ENCODE assay signal across 10 cellular contexts in genomic region chr15:49225572-49226281, GRCh38. TPM values are rescaled to one million over a fixed set of nuclear protein-coding genes. Genes with fewer than 3 reads are reported as not detected.
DNase-seq lines count a peak whose midpoint lies in the region; ATAC-seq and TF ChIP-seq lines count a peak whose summit lies in the region.
"Had no signal": no experiment of that assay in that cellular context is flagged by ENCODE, and none has a peak within 500 bp of the region (broad histone marks: within the 10 kb centered on the region; RNA-seq: fewer than 3 reads in every experiment).

No MANE protein-coding gene starts in this region.

- H3K27me3 Mint-ChIP-seq in glutamatergic neuron (ENCODE audit: unreplicated experiment): no peaks in the 10 kb centered on the region

- TF ChIP-seq CTCF in SK-N-SH (IDR thresholded peaks at IDR 0.05): peak; percentile 21; the same call in 1 of the 2 replicates
- peak; percentile 17 for TF ChIP-seq CTCF in glutamatergic neuron (IDR thresholded peaks at IDR 0.05; ENCODE audit: partially characterized antibody, unreplicated experiment)
- no peak for TF ChIP-seq CTCF in upper lobe of right lung (IDR thresholded peaks at IDR 0.05)
- no peak for TF ChIP-seq CTCF in RWPE1 (conservative IDR thresholded peaks at IDR 0.05; ENCODE audit: low read depth)

- no peak overlapping the region for H3K27ac Mint-ChIP-seq in glutamatergic neuron (ENCODE audit: unreplicated experiment)

- H3K4me1 ChIP-seq in SK-N-SH (ENCODE audit: control insufficient read depth in 1 of 2, insufficient read depth in 2 of 2, low read depth in 1 of 2, low read length in 1 of 2) (peaks cover 0 to 4% of the 10 kb centered on the region in 2 experiments; a peak in 1 of 4 replicates), upper lobe of right lung (no peaks in the 10 kb centered on the region)

- WGBS in SK-N-SH (ENCODE audit: low lambda C conversion rate): 95% methylated on average over 2 of the region's 3 CpGs

- DNase-seq in left cardiac atrium (no peak), Right ventricle myocardium superior (no peak), SK-N-SH (peak; percentile 14), glutamatergic neuron (peak; percentile 62), upper lobe of right lung (no peak), RWPE1 (ENCODE audit: low spot score) (no peak)
- DNase-seq: NCI-H1417 treated with DMSO at 0.1 percent for 48 hours had no signal

- H4K20me1 ChIP-seq in SK-N-SH (ENCODE audit: insufficient read depth): no peaks in the 10 kb centered on the region

- no peaks in the 10 kb centered on the region for H3F3A ChIP-seq in SK-N-SH (replicated peaks; ENCODE audit: insufficient read depth)

- H3K79me2 ChIP-seq in SK-N-SH (ENCODE audit: insufficient read depth): 0 out of 2 replicates have a peak, but pooled peaks cover 7% of the 10 kb centered on the region

- H3K9me3 ChIP-seq in SK-N-SH (peaks cover 5% of the 10 kb centered on the region; the same call in 1 of the 2 replicates), upper lobe of right lung (peaks cover 7% of the 10 kb centered on the region)

- H3K9me2 ChIP-seq in SK-N-SH: no peaks in the 10 kb centered on the region

- H3K27ac ChIP-seq in SK-N-SH (ENCODE audit: low read depth in 2 of 2, low read length in 1 of 2) (no peak overlapping the region), upper lobe of right lung (no peak overlapping the region), RWPE1 (no peak overlapping the region)
- H3K27ac ChIP-seq: epithelial cell of prostate had no signal

- H3K4me2 ChIP-seq in SK-N-SH: no peak overlapping the region

- TF ChIP-seq RAD21 in SK-N-SH (IDR thresholded peaks at IDR 0.05; ENCODE audit: low read length): peak; percentile 60

- no peak overlapping the region; a peak in 1 of 4 replicates for H3K4me3 ChIP-seq in SK-N-SH (ENCODE audit: low read depth in 2 of 2, low read length in 1 of 2)
- no peak overlapping the region for H3K4me3 ChIP-seq in upper lobe of right lung

- H3K27me3 ChIP-seq in SK-N-SH (ENCODE audit: insufficient read depth) (no peaks in the 10 kb centered on the region), upper lobe of right lung (no peaks in the 10 kb centered on the region)

- POLR2A ChIA-PET in SK-N-SH (lab: Yijun Ruan, JAX) (interaction anchor here (0.7 kb wide), 1 partner anchor 252 kb away, joined by 4 read pairs; no protein-coding TSS in a partner anchor), RWPE1 (lab: Yijun Ruan, JAX; ENCODE audit: low non-redundant PET) (no interaction called here)

- no peak overlapping the region for H2AFZ ChIP-seq in SK-N-SH (ENCODE audit: low read depth)

- H3K36me3 ChIP-seq in SK-N-SH (replicated peaks in 1 of 2; ENCODE audit: control insufficient read depth in 1 of 2, insufficient read depth in 2 of 2, low read length in 1 of 2): peaks cover 0 to 22% of the 10 kb centered on the region in 2 experiments
- no peaks in the 10 kb centered on the region for H3K36me3 ChIP-seq in upper lobe of right lung

- no peak overlapping the region for H3K9ac ChIP-seq in SK-N-SH

- no peaks in the 10 kb centered on the region for H3K4me1 Mint-ChIP-seq in glutamatergic neuron (ENCODE audit: low read depth, unreplicated experiment)

- no peak overlapping the region for H3K4me3 Mint-ChIP-seq in glutamatergic neuron (ENCODE audit: unreplicated experiment)

- peaks cover 11% of the 10 kb centered on the region for H3K36me3 Mint-ChIP-seq in glutamatergic neuron (ENCODE audit: unreplicated experiment)

- no peak for TF ChIP-seq EP300 in SK-N-SH (IDR thresholded peaks at IDR 0.05; ENCODE audit: borderline replicate concordance in 1 of 2, low read depth in 1 of 2, low read length in 1 of 2)

- peaks cover 11% of the 10 kb centered on the region for H3K9me3 Mint-ChIP-seq in glutamatergic neuron (ENCODE audit: unreplicated experiment)

- ATAC-seq in left cardiac atrium: peak; percentile 25 to 57
- no peak for ATAC-seq in Right ventricle myocardium superior (ENCODE audit: poor library complexity)
- ATAC-seq in upper lobe of right lung: peak; percentile 41
- no peak for ATAC-seq in GM21576 (IDR thresholded peaks at IDR 0.05; ENCODE audit: unreplicated experiment)
- ATAC-seq in GM18858 (IDR thresholded peaks at IDR 0.05; ENCODE audit: unreplicated experiment): no peak

- intact Hi-C loops in left cardiac atrium (cut with DNase I) (no loop called here), Right ventricle myocardium superior (cut with DNase I) (no loop called here), upper lobe of right lung (cut with DNase I) (no loop called here)

- CTCF ChIA-PET in SK-N-SH (lab: Yijun Ruan, JAX): interaction anchor here (6.0 kb wide), 1 partner anchor 10 kb away, joined by 29 read pairs; no protein-coding TSS in a partner anchor
- CTCF ChIA-PET in RWPE1 (lab: Yijun Ruan, JAX): interaction anchor here (0.7 kb wide), 1 partner anchor 1954 kb away, joined by 5 read pairs; no protein-coding TSS in a partner anchor

TF ChIP-seq in SK-N-SH, 30 proteins besides CTCF, POLR2A, EP300 and RAD21:
- TF ChIP-seq FOSL2 (IDR thresholded peaks at IDR 0.05; ENCODE audit: borderline replicate concordance, low read depth) (no peak), FOXJ3 (CRISPR knock-in tag; IDR thresholded peaks at IDR 0.05) (no peak), SMC3 (IDR thresholded peaks at IDR 0.05; ENCODE audit: low read depth, low read length) (peak; percentile 28; the same call in 1 of the 2 replicates), TAF1 (IDR thresholded peaks at IDR 0.05; ENCODE audit: borderline replicate concordance, low read depth, low read length) (no peak), RFX5 (IDR thresholded peaks at IDR 0.05; ENCODE audit: low read length) (no peak), TEAD4 (IDR thresholded peaks at IDR 0.05; ENCODE audit: borderline replicate concordance, insufficient read depth) (no peak)

RNA-seq across cellular contexts. Expression of gene GALK2, which starts 55.7 kb away (rescaled TPM):
- total RNA-seq in left cardiac atrium: 10 to 100 TPM; 30.1 to 32.1 TPM
- total RNA-seq in Right ventricle myocardium superior: 31.5 TPM
- 19.0 TPM in 2 replicates for polyA plus RNA-seq in SK-N-SH (2012; rRNA removed)
- 16.7 and 22.0 TPM in 2 replicates for polyA plus RNA-seq in SK-N-SH (2012; cell fraction: cytosol; rRNA removed)
- 17.6 and 19.7 TPM in 2 replicates for polyA plus RNA-seq in SK-N-SH (2012; cell fraction: nucleus; rRNA removed)
- total RNA-seq in glutamatergic neuron (ENCODE audit: unreplicated experiment): 19.9 TPM
- total RNA-seq in upper lobe of right lung: 38.2 TPM

Comparison
In these comparisons a context has a peak if more than half of its experiments do, and no peak if none do; other contexts are left out.
1. ATAC-seq: peak in left cardiac atrium (2 of 2) and upper lobe of right lung (single experiment); none in Right ventricle myocardium superior (single experiment), GM21576 (single experiment) and GM18858 (single experiment).
2. DNase-seq: peak in SK-N-SH (single experiment) and glutamatergic neuron (single experiment); none in left cardiac atrium (single experiment), Right ventricle myocardium superior (single experiment), upper lobe of right lung (single experiment) and RWPE1 (single experiment).
3. CTCF ChIP-seq: peak in SK-N-SH (single experiment) and glutamatergic neuron (single experiment); none in upper lobe of right lung (single experiment) and RWPE1 (single experiment).